15 cellular contexts compared by ENCODE assay signal in genomic region chr7:1130021-1130990, GRCh38. TPM values are rescaled to one million over a fixed set of nuclear protein-coding genes. Genes with fewer than 3 reads are reported as not detected.
"Had no signal": no experiment of that assay in that cellular context is flagged by ENCODE, and none has a peak within 500 bp of the region (broad histone marks: within the 10 kb centered on the region; RNA-seq: fewer than 3 reads in every experiment).

No MANE protein-coding gene starts in this region.

- H3K4me1 Mint-ChIP-seq: activated naive CD8-positive, alpha-beta T cell treated with anti-CD3 and anti-CD28 coated beads for 36 hours; immature natural killer cell; stimulated activated memory B cell treated with anti-CD40 and anti-IgM and Interleukin-4, amounts not matched to agents 10 μg/mL and 1 μg/mL and 100 μg/mL, for 72 hours had no signal

- H3K27ac ChIP-seq: cardiac muscle cell, WERI-Rb-1 had no signal

- H3K27me3 Mint-ChIP-seq: activated naive CD8-positive, alpha-beta T cell treated with anti-CD3 and anti-CD28 coated beads for 36 hours; effector memory CD8-positive, alpha-beta T cell; naive thymus-derived CD8-positive, alpha-beta T cell; stimulated activated memory B cell treated with anti-CD40 and anti-IgM and Interleukin-4, amounts not matched to agents 10 μg/mL and 1 μg/mL and 100 μg/mL, for 72 hours had no signal

- ATAC-seq: effector memory CD8-positive, alpha-beta T cell; naive thymus-derived CD8-positive, alpha-beta T cell; stimulated activated memory B cell treated with anti-CD40 and anti-IgM and Interleukin-4, amounts not matched to agents 10 μg/mL and 1 μg/mL and 100 μg/mL, for 72 hours had no signal

- H3K27ac Mint-ChIP-seq: activated naive CD8-positive, alpha-beta T cell treated with anti-CD3 and anti-CD28 coated beads for 36 hours; effector memory CD8-positive, alpha-beta T cell; immature natural killer cell; stimulated activated memory B cell treated with anti-CD40 and anti-IgM and Interleukin-4, amounts not matched to agents 10 μg/mL and 1 μg/mL and 100 μg/mL, for 72 hours had no signal

- DNase-seq: activated CD4-positive, alpha-beta T cell treated with anti-CD3 and anti-CD28 coated beads for 1 hour; activated CD8-positive, alpha-beta memory T cell treated with anti-CD3 and anti-CD28 coated beads for 24 hours; activated naive CD8-positive, alpha-beta T cell treated with anti-CD3 and anti-CD28 coated beads for 36 hours; amniotic stem cell; effector memory CD8-positive, alpha-beta T cell; immature natural killer cell; nucleus accumbens; retina; small intestine; stimulated activated CD4-positive, alpha-beta T cell treated with anti-CD3 and anti-CD28 coated beads, Interleukin-4, amount 100 ng/mL, for 4 hours; WERI-Rb-1 had no signal

- H3K9me3 Mint-ChIP-seq: effector memory CD8-positive, alpha-beta T cell; immature natural killer cell had no signal

- H3K36me3 Mint-ChIP-seq: immature natural killer cell had no signal

- H3K4me3 ChIP-seq: cardiac muscle cell had no signal

- H3K4me3 Mint-ChIP-seq: activated naive CD8-positive, alpha-beta T cell treated with anti-CD3 and anti-CD28 coated beads for 36 hours; effector memory CD8-positive, alpha-beta T cell; immature natural killer cell; stimulated activated memory B cell treated with anti-CD40 and anti-IgM and Interleukin-4, amounts not matched to agents 10 μg/mL and 1 μg/mL and 100 μg/mL, for 72 hours had no signal

- H3K27me3 ChIP-seq: cardiac muscle cell had no signal

RNA-seq across cellular contexts. Expression of gene GPER1, which starts 42.4 kb away (rescaled TPM):
- total RNA-seq: T-helper 1 cell treated with Interleukin-12 subunit alpha and Interleukin-12 subunit beta and Interleukin-4 antibody, amounts not matched to agents 30 ng/mL and 1 ng/mL, for 36 hours had no signal
